ENCODE assay signal across 35 cellular contexts in the genomic region with DNA sequence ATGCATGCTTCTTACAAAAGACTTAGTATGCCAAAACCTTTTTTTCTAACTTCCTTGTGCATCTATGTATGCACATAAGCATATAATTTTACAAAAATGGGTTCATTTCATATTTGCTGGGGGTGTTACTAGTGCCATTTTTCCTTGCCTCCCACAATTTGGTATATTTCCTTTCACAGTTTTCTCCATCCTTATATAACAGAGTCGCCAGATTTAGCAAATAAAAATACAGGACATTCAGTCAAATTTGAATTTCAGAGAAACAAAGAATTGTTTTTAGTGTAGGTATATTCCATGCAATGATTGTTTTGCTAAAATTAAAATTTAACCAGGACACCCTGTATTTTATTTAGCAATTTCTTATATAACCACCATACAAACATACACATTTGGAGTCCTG.
"Had no signal": no experiment of that assay in that cellular context is flagged by ENCODE, and none has a peak within 500 bp of the region (broad histone marks: within the 10 kb centered on the region; RNA-seq: fewer than 3 reads in every experiment).

No MANE protein-coding gene starts in this region.

- H3K4me3 ChIP-seq: MG63 had no signal

- H3K27me3 ChIP-seq: MG63 had no signal

- DNase-seq: Karpas-422, Kasumi-1, KG1, MG63, MM.1S, MV-4-11, NCI-H1048, NCI-H1092, NCI-H1092 treated with DMSO at 0.1 percent for 48 hours, NCI-H1105, NCI-H1105 treated with DMSO at 0.1 percent for 48 hours, NCI-H1417, NCI-H1417 treated with DMSO at 0.1 percent for 48 hours, NCI-H1436, NCI-H1436 treated with DMSO at 0.1 percent for 48 hours, NCI-H146, NCI-H1694, NCI-H1694 treated with DMSO at 0.1 percent for 48 hours, NCI-H187, NCI-H187 treated with DMSO at 0.1 percent for 48 hours, NCI-H1930, NCI-H2029, NCI-H2029 treated with DMSO at 0.1 percent for 48 hours, NCI-H2081, NCI-H2081 treated with DMSO at 0.1 percent for 48 hours, NCI-H2107, NCI-H2171, NCI-H2171 treated with DMSO at 0.1 percent for 48 hours, NCI-H2227 treated with DMSO at 0.1 percent for 48 hours, NCI-H226, NCI-H345, NCI-H446, NCI-H446 treated with DMSO at 0.1 percent for 48 hours, NCI-H510A had no signal

- H3K27ac ChIP-seq: KMS-11 had no signal
